ENCODE assay signal across 8 cellular contexts in the genomic region with DNA sequence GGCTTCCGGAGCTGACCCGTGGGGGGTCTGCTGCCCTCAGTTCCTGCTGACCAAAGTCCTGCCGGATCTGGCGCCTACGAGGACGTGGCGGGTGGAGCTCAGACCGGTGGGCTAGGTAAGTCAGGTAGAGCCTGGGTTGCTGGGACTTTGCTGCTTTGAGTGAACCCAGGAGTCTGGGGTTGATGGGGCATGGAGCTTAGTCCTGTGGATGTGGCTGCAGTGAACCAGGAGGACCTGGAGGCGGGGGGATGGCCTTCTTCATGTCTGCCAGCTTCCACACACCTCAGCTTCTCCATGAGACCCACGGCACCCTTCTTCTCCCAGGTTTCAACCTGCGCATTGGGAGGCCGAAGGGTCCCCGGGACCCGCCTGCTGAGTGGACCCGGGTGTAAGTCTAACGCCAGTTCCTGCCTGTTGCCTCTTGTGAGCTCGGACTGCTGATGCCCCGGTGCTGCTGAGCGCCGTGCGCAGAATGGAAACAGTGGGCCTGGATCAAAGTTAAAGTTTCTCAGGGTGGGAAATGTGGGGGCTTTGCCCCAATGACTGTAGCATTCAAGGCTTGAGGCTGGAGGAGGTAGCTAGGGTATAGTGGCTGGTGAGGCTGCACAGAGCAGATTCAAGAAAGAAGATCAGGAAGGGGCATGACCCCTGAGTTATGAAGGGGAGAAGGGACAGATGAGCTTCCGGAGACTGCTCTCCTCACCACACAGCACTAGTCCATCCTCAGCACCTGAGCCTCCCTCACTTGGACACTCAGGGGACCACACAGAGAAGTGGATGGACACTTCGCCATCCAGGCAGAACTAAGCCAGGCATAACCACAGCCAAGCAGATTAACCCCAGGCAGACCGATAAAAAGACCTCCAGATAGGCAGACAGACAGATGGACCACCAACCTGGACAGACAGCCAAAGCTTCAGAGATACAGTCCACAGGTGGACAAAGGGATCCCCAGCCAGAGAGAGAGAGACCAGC. TPM values are rescaled to one million over a fixed set of nuclear protein-coding genes. Genes with fewer than 3 reads are reported as not detected.
DNase-seq lines count a peak whose midpoint lies in the region; ATAC-seq, FAIRE-seq and TF ChIP-seq lines count a peak whose summit lies in the region.

No MANE protein-coding gene starts in this region.

- no peaks in the 10 kb centered on the region for H4K20me1 ChIP-seq in keratinocyte (ENCODE audit: control insufficient read depth, extremely low read depth, insufficient read depth, low read length)

- H3K4me3 Mint-ChIP-seq in activated T-helper 17 cell treated with anti-CD3 and anti-CD28 coated beads, Interleukin-2, amount 50 U/mL, for 72 hours, result peak overlapping the region; percentile 95

- TF ChIP-seq CTCF in AG10803 (conservative IDR thresholded peaks at IDR 0.05; ENCODE audit: low read length), result no peak
- no peak for TF ChIP-seq CTCF in keratinocyte (optimal IDR thresholded peaks at IDR 0.05 in 1 of 3, IDR thresholded peaks at IDR 0.05 in 1 of 3, conservative IDR thresholded peaks at IDR 0.05 in 1 of 3; ENCODE audit: extremely low read depth in 1 of 3, insufficient read depth in 2 of 3, low read length in 3 of 3)
- TF ChIP-seq CTCF in testis (IDR thresholded peaks at IDR 0.05), result no peak

- no peak for FAIRE-seq in keratinocyte (lab: Jason Lieb, UNC)

- peaks cover 3% of the 10 kb centered on the region for H3K4me1 ChIP-seq in keratinocyte (ENCODE audit: control insufficient read depth, extremely low read depth, insufficient read depth, low read length)
- peaks cover 7% of the 10 kb centered on the region for H3K4me1 ChIP-seq in testis

- no peak for ATAC-seq in activated T-helper 17 cell treated with anti-CD3 and anti-CD28 coated beads, Interleukin-2, amount 50 U/mL, for 72 hours (replicated peaks)
- ATAC-seq in activated CD4-positive, CD25-positive, alpha-beta regulatory T cell treated with anti-CD3 and anti-CD28 coated beads, Interleukin-2, amount 50 U/mL, for 24 hours, result no peak

- no peaks in the 10 kb centered on the region; the same call in 1 of the 2 replicates for H3K36me3 ChIP-seq in H7 (replicated peaks; ENCODE audit: control insufficient read depth, insufficient read depth, low read length)
- H3K36me3 ChIP-seq in keratinocyte (ENCODE audit: control insufficient read depth in 2 of 2, extremely low read depth in 1 of 2, insufficient read depth in 2 of 2, low read length in 2 of 2), result peaks cover 0 to 3% of the 10 kb centered on the region in 2 experiments
- no peaks in the 10 kb centered on the region for H3K36me3 ChIP-seq in testis (ENCODE audit: low read depth, missing control alignments)

- H3K4me3 ChIP-seq in AG10803 (ENCODE audit: low read length), result peak overlapping the region; percentile 97
- H3K4me3 ChIP-seq in H7 (ENCODE audit: insufficient read depth, low read depth, low read length), result peak overlapping the region; percentile 87
- peak overlapping the region; percentile 58 to 68 (median 67) for H3K4me3 ChIP-seq in keratinocyte (ENCODE audit: control insufficient read depth in 2 of 3, extremely low read depth in 1 of 3, insufficient read depth in 2 of 3, low read depth in 1 of 3, low read length in 3 of 3)
- peak overlapping the region; percentile 83 to 90 for H3K4me3 ChIP-seq in testis

- no peaks in the 10 kb centered on the region for H3K9me3 Mint-ChIP-seq in activated T-helper 17 cell treated with anti-CD3 and anti-CD28 coated beads, Interleukin-2, amount 50 U/mL, for 72 hours

- peak overlapping the region; percentile 65 for H3K4me2 ChIP-seq in keratinocyte (ENCODE audit: control insufficient read depth, extremely low read depth, insufficient read depth, low read depth, low read length)

- no peaks in the 10 kb centered on the region for H3K9me1 ChIP-seq in keratinocyte (ENCODE audit: control insufficient read depth, extremely low read depth, insufficient read depth, low read length)

- H3K27me3 ChIP-seq in H7 (ENCODE audit: control insufficient read depth, insufficient read depth, low read length) (no peaks in the 10 kb centered on the region), keratinocyte (ENCODE audit: control insufficient read depth, extremely low read depth, insufficient read depth, low read length) (no peaks in the 10 kb centered on the region), testis (no peaks in the 10 kb centered on the region)

- peaks cover 57% of the 10 kb centered on the region for H3K4me1 Mint-ChIP-seq in activated T-helper 17 cell treated with anti-CD3 and anti-CD28 coated beads, Interleukin-2, amount 50 U/mL, for 72 hours

- H3K27me3 Mint-ChIP-seq in activated T-helper 17 cell treated with anti-CD3 and anti-CD28 coated beads, Interleukin-2, amount 50 U/mL, for 72 hours, result no peaks in the 10 kb centered on the region

- dilution Hi-C loops in keratinocyte (cut with MboI; ENCODE audit: extremely low pct_ligation_motif_present, low sequenced_read_pairs), result no loop called here

- H3K9me3 ChIP-seq in keratinocyte (ENCODE audit: control insufficient read depth, low read depth, low read length), result no peaks in the 10 kb centered on the region
- H3K9me3 ChIP-seq in testis, result no peaks in the 10 kb centered on the region

- peak overlapping the region; percentile 96 for H2AFZ ChIP-seq in keratinocyte (ENCODE audit: control insufficient read depth, low read length)

- peak overlapping the region; percentile 52 for H3K9ac ChIP-seq in keratinocyte (ENCODE audit: control insufficient read depth, extremely low read depth, insufficient read depth, low read length)

- peaks cover 61% of the 10 kb centered on the region for H3K36me3 Mint-ChIP-seq in activated T-helper 17 cell treated with anti-CD3 and anti-CD28 coated beads, Interleukin-2, amount 50 U/mL, for 72 hours (ENCODE audit: low read depth)

- TF ChIP-seq POLR2A in testis (IDR thresholded peaks at IDR 0.05), result no peak

- H3K79me2 ChIP-seq in keratinocyte (ENCODE audit: control insufficient read depth, insufficient read depth, low read length), result no peaks in the 10 kb centered on the region

- WGBS in testis, 2 donors, result 47 to 55% methylated on average over 8 to 24 of the region's 24 CpGs

- no peak for DNase-seq in AG10803 (ENCODE audit: low read depth)
- no peak for DNase-seq in H7
- DNase-seq in keratinocyte (ENCODE audit: low read depth, low spot score), result no peak
- no peak for DNase-seq in testis
- DNase-seq in occipital lobe (lab: John Stamatoyannopoulos, UW), result no peak
- no peak for DNase-seq in NCI-H774 (lab: John Stamatoyannopoulos, UW)

- intact Hi-C loops in testis (cut with DNase I; ENCODE audit: low total_unique reads), result no loop called here

- H3K27ac Mint-ChIP-seq in activated T-helper 17 cell treated with anti-CD3 and anti-CD28 coated beads, Interleukin-2, amount 50 U/mL, for 72 hours, result peak overlapping the region; percentile 83

- H3K27ac ChIP-seq in keratinocyte (ENCODE audit: control insufficient read depth, insufficient read depth, low read length) (no peak overlapping the region), testis (peak overlapping the region; percentile 27 to 83)

RNA-seq across cellular contexts. Expression of gene PTPN18, which starts 17.3 kb away (rescaled TPM):
- total RNA-seq in H7 (2014; rRNA removed; shearing (Covaris generic)), result 9.6 and 11.9 TPM in 2 replicates
- total RNA-seq in activated T-helper 17 cell treated with anti-CD3 and anti-CD28 coated beads, Interleukin-2, amount 50 U/mL, for 72 hours, result 10 to 100 TPM; 60.5 to 69.7 TPM
- polyA plus RNA-seq in keratinocyte (8.7 to 13.5 TPM (median 9.6 TPM) in 3 replicates), testis (ENCODE audit: insufficient read depth, low read depth, low replicate concordance) (23.3 TPM)
- 4.5 TPM for polyA plus RNA-seq in keratinocyte (2011; ENCODE audit: low read depth)
- 6.4 and 7.1 TPM in 2 replicates for polyA plus RNA-seq in keratinocyte (2011; cell fraction: cytosol; rRNA removed)
- 22.7 and 29.3 TPM in 2 replicates for polyA plus RNA-seq in keratinocyte (2011; cell fraction: nucleus; rRNA removed)
- 5.8 and 9.7 TPM in 2 replicates for polyA plus RNA-seq in keratinocyte (2012; ENCODE audit: low replicate concordance)
- 6.3 to 47.6 TPM (median 21.6 TPM) in 3 replicates for polyA minus RNA-seq in keratinocyte
- polyA minus RNA-seq in keratinocyte (2011; cell fraction: cytosol; rRNA and poly(A)+ RNA removed), result 3.3 TPM
- 7.8 and 11.4 TPM in 2 replicates for polyA minus RNA-seq in keratinocyte (2011; cell fraction: nucleus; rRNA and poly(A)+ RNA removed)
- total RNA-seq in testis (10 to 100 TPM; 23.4 to 33.0 TPM), occipital lobe (16.7 TPM)

RNA-seq across cellular contexts. Expression of gene IMP4, which starts 30.4 kb away (rescaled TPM):
- 84.8 and 91.6 TPM in 2 replicates for total RNA-seq in H7 (2014; rRNA removed; shearing (Covaris generic))
- total RNA-seq in activated T-helper 17 cell treated with anti-CD3 and anti-CD28 coated beads, Interleukin-2, amount 50 U/mL, for 72 hours, result 100 to 1,000 TPM in 1 of 2 donors, 10 to 100 TPM in 1; 79.8 to 134 TPM
- polyA plus RNA-seq in keratinocyte (75.8 to 127 TPM (median 111 TPM) in 3 replicates), testis (ENCODE audit: insufficient read depth, low read depth, low replicate concordance) (57.1 TPM)
- polyA plus RNA-seq in keratinocyte (2011; ENCODE audit: low read depth), result 54.9 TPM
- polyA plus RNA-seq in keratinocyte (2011; cell fraction: cytosol; rRNA removed), result 82.3 and 145 TPM in 2 replicates
- 100 and 122 TPM in 2 replicates for polyA plus RNA-seq in keratinocyte (2011; cell fraction: nucleus; rRNA removed)
- polyA plus RNA-seq in keratinocyte (2012; ENCODE audit: low replicate concordance), result 92.9 and 149 TPM in 2 replicates
- polyA minus RNA-seq in keratinocyte, result 71.5 to 192 TPM (median 83.7 TPM) in 3 replicates
- polyA minus RNA-seq in keratinocyte (2011; cell fraction: cytosol; rRNA and poly(A)+ RNA removed), result 117 TPM
- 26.3 and 30.4 TPM in 2 replicates for polyA minus RNA-seq in keratinocyte (2011; cell fraction: nucleus; rRNA and poly(A)+ RNA removed)
- total RNA-seq in testis (100 to 1,000 TPM; 103 to 109 TPM), occipital lobe (36.7 TPM)
